ENCODE assay signal across 23 cellular contexts in genomic region chr11:43404836-43405479, GRCh38.
"Had no signal": no experiment of that assay in that cellular context is flagged by ENCODE, and none has a peak within 500 bp of the region (broad histone marks: within the 10 kb centered on the region; RNA-seq: fewer than 3 reads in every experiment).

No MANE protein-coding gene starts in this region.

- H3K9me3 ChIP-seq: ascending aorta, left ventricle myocardium inferior, tibial nerve, vagina had no signal

- H3K4me1 Mint-ChIP-seq: memory B cell had no signal

- ATAC-seq: activated CD4-positive, alpha-beta T cell treated with anti-CD3 and anti-CD28 coated beads for 36 hours; activated CD8-positive, alpha-beta T cell treated with anti-CD3 and anti-CD28 coated beads, Interleukin-2, amount 10 ng/mL, durations not matched to agents 7 days and 5 days; natural killer cell treated with Interleukin-12 subunit alpha and Interleukin-12 subunit beta and Interleukin-15 and Interleukin-18, amount 100 ng/mL, for 72 hours had no signal

- H3K27ac ChIP-seq: ascending aorta, cardiac muscle cell, left ventricle myocardium inferior, tibial nerve, vagina, WERI-Rb-1 had no signal

- H3K4me1 ChIP-seq: ascending aorta, left ventricle myocardium inferior, tibial nerve, vagina had no signal

- H3K27me3 ChIP-seq: ascending aorta, cardiac muscle cell, tibial nerve, vagina had no signal

- H3K27ac Mint-ChIP-seq: activated CD4-positive, alpha-beta T cell treated with anti-CD3 and anti-CD28 coated beads for 36 hours; activated CD8-positive, alpha-beta T cell treated with anti-CD3 and anti-CD28 coated beads, Interleukin-2, amount 10 ng/mL, durations not matched to agents 7 days and 5 days; activated T-helper 1 cell treated with anti-CD3 and anti-CD28 coated beads, Interleukin-12 subunit alpha, Interleukin-12 subunit beta, Interleukin-2, Interleukin-4 antibody, amounts not matched to agents 30 ng/mL and 10 ng/mL and 1 ng/mL, durations not matched to agents 14 hours and 24 hours and 36 hours; memory B cell; T-helper 1 cell treated with Interleukin-12 subunit alpha and Interleukin-12 subunit beta and Interleukin-4 antibody, amounts not matched to agents 30 μg/mL and 1 μg/mL, for 36 hours had no signal

- DNase-seq: activated CD4-positive, alpha-beta T cell treated with anti-CD3 and anti-CD28 coated beads for 36 hours; activated CD8-positive, alpha-beta T cell treated with anti-CD3 and anti-CD28 coated beads, Interleukin-2, amount 10 ng/mL, durations not matched to agents 7 days and 5 days; activated naive CD4-positive, alpha-beta T cell treated with Interleukin-2 at 50 U/mL for 16 hours; foreskin fibroblast; glutamatergic neuron; hypothalamus; left ventricle myocardium inferior; nucleus accumbens; posterior cingulate gyrus; retina; stimulated activated CD4-positive, alpha-beta T cell treated with anti-CD3 and anti-CD28 coated beads, Interleukin-15, amount 100 ng/mL, for 24 hours; stimulated activated CD4-positive, alpha-beta T cell treated with anti-CD3 and anti-CD28 coated beads, Interleukin-4, amount 100 ng/mL, for 1 hour; stimulated activated naive CD4-positive, alpha-beta T cell treated with Interleukin-2 at 50 U/mL for 16 hours; substantia nigra; WERI-Rb-1 had no signal

- H3K9me3 Mint-ChIP-seq: activated T-helper 1 cell treated with anti-CD3 and anti-CD28 coated beads, Interleukin-12 subunit alpha, Interleukin-12 subunit beta, Interleukin-2, Interleukin-4 antibody, amounts not matched to agents 30 ng/mL and 10 ng/mL and 1 ng/mL, durations not matched to agents 14 hours and 24 hours and 36 hours; memory B cell; natural killer cell treated with Interleukin-12 subunit alpha and Interleukin-12 subunit beta and Interleukin-15 and Interleukin-18, amount 100 ng/mL, for 72 hours; T-helper 1 cell treated with Interleukin-12 subunit alpha and Interleukin-12 subunit beta and Interleukin-4 antibody, amounts not matched to agents 30 μg/mL and 1 μg/mL, for 36 hours had no signal

- H3K4me3 ChIP-seq: ascending aorta, cardiac muscle cell, left ventricle myocardium inferior, tibial nerve, vagina had no signal

- H3K4me3 Mint-ChIP-seq: activated CD4-positive, alpha-beta T cell treated with anti-CD3 and anti-CD28 coated beads for 36 hours; activated CD8-positive, alpha-beta T cell treated with anti-CD3 and anti-CD28 coated beads, Interleukin-2, amount 10 ng/mL, durations not matched to agents 7 days and 5 days; activated T-helper 1 cell treated with anti-CD3 and anti-CD28 coated beads, Interleukin-12 subunit alpha, Interleukin-12 subunit beta, Interleukin-2, Interleukin-4 antibody, amounts not matched to agents 30 ng/mL and 10 ng/mL and 1 ng/mL, durations not matched to agents 14 hours and 24 hours and 36 hours; memory B cell; natural killer cell treated with Interleukin-12 subunit alpha and Interleukin-12 subunit beta and Interleukin-15 and Interleukin-18, amount 100 ng/mL, for 72 hours; T-helper 1 cell treated with Interleukin-12 subunit alpha and Interleukin-12 subunit beta and Interleukin-4 antibody, amounts not matched to agents 30 μg/mL and 1 μg/mL, for 36 hours had no signal

- H3K27me3 Mint-ChIP-seq: activated CD4-positive, alpha-beta T cell treated with anti-CD3 and anti-CD28 coated beads for 36 hours; memory B cell; natural killer cell treated with Interleukin-12 subunit alpha and Interleukin-12 subunit beta and Interleukin-15 and Interleukin-18, amount 100 ng/mL, for 72 hours had no signal
